In the genomic region with DNA sequence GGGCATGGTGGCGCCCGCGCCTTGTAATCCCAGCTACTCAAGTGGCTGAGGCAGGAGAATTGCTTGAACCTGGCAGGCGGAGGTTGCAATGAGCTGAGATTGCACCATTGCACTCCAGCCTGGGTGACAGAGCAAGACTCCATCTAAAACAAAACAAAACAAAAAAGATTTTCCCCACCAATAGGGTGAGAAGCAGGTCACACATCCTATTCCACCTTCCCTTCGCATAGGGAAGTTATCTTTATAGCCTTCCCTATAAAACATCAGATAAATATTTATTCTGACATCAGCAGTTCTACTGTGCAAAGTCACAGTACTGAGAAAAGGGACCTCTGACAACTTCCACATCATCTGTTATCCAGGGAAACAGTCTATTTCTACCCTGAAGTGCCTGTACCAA, we compare ENCODE assay signal across 8 cellular contexts. TPM values are rescaled to one million over a fixed set of nuclear protein-coding genes. Genes with fewer than 3 reads are reported as not detected.
DNase-seq lines count a peak whose midpoint lies in the region; ATAC-seq and TF ChIP-seq lines count a peak whose summit lies in the region.
"Not testable (repeated sequence)": the region's sequence is repeated elsewhere in the genome, so short reads cannot be mapped to it uniquely, and the experiment has no call there.

No MANE protein-coding gene starts in this region.

- not testable (repeated sequence) for H3K4me2 ChIP-seq in PC-3 (ENCODE audit: low read length)

- in situ Hi-C loops in transverse colon (cut with MboI; ENCODE audit: low pct_ligation_motif_present in 1 of 4, low pct_unique_long_range_greater_than_20kb in 1 of 4, low sequenced_read_pairs in 3 of 4), result loop anchor here in 3 of 4 donors (10.0 to 25.0 kb wide), 3 partner anchors 123 to 423 kb away; no protein-coding TSS in a partner anchor

- not testable (repeated sequence) for H3K9me3 Mint-ChIP-seq in activated naive CD8-positive, alpha-beta T cell (ENCODE audit: low read depth); neural crest cell

- WGBS in transverse colon (ENCODE audit: low coverage in 1 of 2), 2 donors, result 71% methylated on average over 5 of the region's 5 CpGs; no CpG with 5 or more reads in 1 of the 2 donors

- not testable (repeated sequence) for H3K9ac ChIP-seq in PC-3 (ENCODE audit: low read length)

- not testable (repeated sequence) for BruUV-seq in PC-3 (replicated peaks; lab: Mats Ljungman, UMichigan)

- not testable (repeated sequence) for H3K27me3 Mint-ChIP-seq in activated naive CD8-positive, alpha-beta T cell; neural crest cell (ENCODE audit: low read depth)

- DNase-seq in DMS153 (lab: John Stamatoyannopoulos, UW) (peak; percentile 10), fibroblast of villous mesenchyme (ENCODE audit: low read depth) (peak; percentile 23)
- DNase-seq in PC-3; neural crest cell (ENCODE audit: low read depth, low spot score); transverse colon: not testable (repeated sequence)

- not testable (repeated sequence) for H3F3A ChIP-seq in PC-3 (ENCODE audit: low read length, unreplicated experiment)

- peak; percentile 79 for ATAC-seq in PC-3

- not testable (repeated sequence) for TF ChIP-seq CTCF in 22Rv1 (IDR thresholded peaks at IDR 0.05); PC-3 (conservative IDR thresholded peaks at IDR 0.05; ENCODE audit: low read depth, low read length); VCaP (conservative IDR thresholded peaks at IDR 0.05); fibroblast of villous mesenchyme (IDR thresholded peaks at IDR 0.05; ENCODE audit: insufficient read depth, low read depth, low read length); neural crest cell (conservative IDR thresholded peaks at IDR 0.05)
- peak in 1 of 5 experiments; percentile 18 for TF ChIP-seq CTCF in transverse colon (IDR thresholded peaks at IDR 0.05)

- H3K27ac Mint-ChIP-seq in activated naive CD8-positive, alpha-beta T cell, result peak overlapping the region; percentile 13
- peak overlapping the region; percentile 43 for H3K27ac Mint-ChIP-seq in neural crest cell (ENCODE audit: unreplicated experiment)

- TF ChIP-seq EP300 in transverse colon (IDR thresholded peaks at IDR 0.05; ENCODE audit: low read depth), result not testable (repeated sequence)

- H3K36me3 ChIP-seq in PC-3 (ENCODE audit: low read depth, low read length); transverse colon: not testable (repeated sequence)

- not testable (repeated sequence) for H3K27me3 ChIP-seq in PC-3 (ENCODE audit: low read length); transverse colon

- TF ChIP-seq POLR2A in transverse colon (IDR thresholded peaks at IDR 0.05), result not testable (repeated sequence)

- H3K79me2 ChIP-seq in PC-3 (ENCODE audit: low read length), result not testable (repeated sequence)

- H3K27ac ChIP-seq in 22Rv1, result peak overlapping the region; percentile 65
- H3K27ac ChIP-seq in PC-3 (ENCODE audit: low read length), result not testable (repeated sequence)
- peak overlapping the region; percentile 88 for H3K27ac ChIP-seq in VCaP
- H3K27ac ChIP-seq in transverse colon, result peak overlapping the region; percentile 2 to 74 (median 60)

- intact Hi-C loops in PC-3 (cut with micrococcal nuclease), result loop anchor here (1.0 to 5.0 kb wide), 6 partner anchors 41 to 423 kb away; a partner anchor contains a TSS
- intact Hi-C loops in transverse colon (cut with DNase I; ENCODE audit: low total_unique reads), result not testable (repeated sequence)

- not testable (repeated sequence) for H3K9me3 ChIP-seq in PC-3 (ENCODE audit: low read length); transverse colon

- H2AFZ ChIP-seq in PC-3 (ENCODE audit: low read length), result not testable (repeated sequence)

- H4K20me1 ChIP-seq in PC-3 (ENCODE audit: low read length), result not testable (repeated sequence)

- not testable (repeated sequence) for H3K36me3 Mint-ChIP-seq in activated naive CD8-positive, alpha-beta T cell; neural crest cell (ENCODE audit: low read depth)

- H3K4me1 Mint-ChIP-seq in activated naive CD8-positive, alpha-beta T cell (ENCODE audit: low read depth), result peaks cover 23% of the 10 kb centered on the region
- H3K4me1 Mint-ChIP-seq in neural crest cell, result not testable (repeated sequence)

- POLR2A ChIA-PET in PC-3 (lab: Charles Lee; ENCODE audit: unreplicated experiment), result not testable (repeated sequence)

- not testable (repeated sequence) for H3K4me3 ChIP-seq in PC-3 (ENCODE audit: low read length); fibroblast of villous mesenchyme (ENCODE audit: low read depth, low read length); transverse colon

- CTCF ChIA-PET in PC-3 (lab: Charles Lee), result not testable (repeated sequence)

- H3K4me3 Mint-ChIP-seq in activated naive CD8-positive, alpha-beta T cell; neural crest cell: not testable (repeated sequence)

- not testable (repeated sequence) for H3K9me2 ChIP-seq in PC-3 (replicated peaks; ENCODE audit: low read length)

- not testable (repeated sequence) for H3K4me1 ChIP-seq in PC-3 (ENCODE audit: insufficient read depth, low read length)
- peaks cover 0 to 40% (median 29%) of the 10 kb centered on the region in 4 donors for H3K4me1 ChIP-seq in transverse colon

RNA-seq across cellular contexts. Expression of a gene that starts 24.6 kb away (rescaled TPM):
- 2.5 and 3.8 TPM in 2 replicates for total RNA-seq in PC-3 (2014; rRNA removed)
- 3.9 and 5.6 TPM in 2 replicates for total RNA-seq in fibroblast of villous mesenchyme
- total RNA-seq in neural crest cell, result 7.6 and 9.8 TPM in 2 replicates
- total RNA-seq in transverse colon, result 1 to 10 TPM in 2 of 4 donors, under 1 TPM in 1, not detected in 1; 0.20 to 2.4 (median 1.6) TPM
